25 cellular contexts compared by ENCODE assay signal in genomic region chr12:13945236-13945635, GRCh38. TPM values are rescaled to one million over a fixed set of nuclear protein-coding genes. Genes with fewer than 3 reads are reported as not detected.
"Had no signal": no experiment of that assay in that cellular context is flagged by ENCODE, and none has a peak within 500 bp of the region (broad histone marks: within the 10 kb centered on the region; RNA-seq: fewer than 3 reads in every experiment).

No MANE protein-coding gene starts in this region.

- H3K27me3 ChIP-seq: ovary, right atrium auricular region, right lobe of liver, tibial nerve, vagina had no signal

- DNase-seq: hippocampal formation; left cardiac atrium; lower lobe of right lung; mammary epithelial cell; mesenchymal stem cell; naive B cell; natural killer cell; ovary; right lobe of liver; stimulated activated CD4-positive, alpha-beta T cell treated with anti-CD3 and anti-CD28 coated beads, Interleukin-1b, Interleukin-23, amount 100 ng/mL, for 48 hours; stimulated activated CD4-positive, alpha-beta T cell treated with anti-CD3 and anti-CD28 coated beads, Interleukin-2, amount 100 ng/mL, for 48 hours; stimulated activated CD4-positive, alpha-beta T cell treated with anti-CD3 and anti-CD28 coated beads, Interleukin-4, amount 100 ng/mL, for 4 hours; stimulated activated CD8-positive, alpha-beta memory T cell treated with anti-CD3 and anti-CD28 coated beads, Interleukin-4, amount 100 ng/mL, for 48 hours; stimulated activated naive CD4-positive, alpha-beta T cell treated with Interleukin-2 at 50 U/mL for 16 hours; stimulated activated naive CD8-positive, alpha-beta T cell treated with anti-CD3 and anti-CD28 coated beads, Interleukin-15, amount 100 ng/mL, for 72 hours; substantia nigra had no signal

- H3K4me3 ChIP-seq: lower lobe of right lung, ovary, right atrium auricular region, right lobe of liver, smooth muscle cell, tibial nerve, vagina had no signal

- H3K4me1 ChIP-seq: lower lobe of right lung, right atrium auricular region, tibial nerve, vagina had no signal

- H3K36me3 ChIP-seq: lower lobe of right lung, ovary, right atrium auricular region, right lobe of liver, tibial nerve, vagina had no signal

- H3K4me2 ChIP-seq: smooth muscle cell had no signal

- H3K27ac ChIP-seq: lower lobe of right lung, ovary, right atrium auricular region, right lobe of liver, tibial nerve, vagina had no signal

- H3K9me3 ChIP-seq: lower lobe of right lung, ovary, right atrium auricular region, right lobe of liver, tibial nerve, vagina had no signal

- ATAC-seq: left cardiac atrium; left lobe of liver; lower lobe of right lung; right lobe of liver; stimulated activated memory B cell treated with anti-CD40 and anti-IgM and Interleukin-4, amounts not matched to agents 10 μg/mL and 1 μg/mL and 100 μg/mL, for 72 hours; stimulated activated naive CD8-positive, alpha-beta T cell treated with anti-CD3 and anti-CD28 coated beads, Interleukin-15, amount 100 ng/mL, for 72 hours had no signal

RNA-seq across cellular contexts. Expression of gene GRIN2B, which starts 36.2 kb away (rescaled TPM):
- total RNA-seq: left lobe of liver, natural killer cell, progenitor cell of endocrine pancreas, pulmonary artery endothelial cell, right atrium auricular region, right lobe of liver, smooth muscle cell had no signal
- polyA plus RNA-seq: keratinocyte, mammary epithelial cell, smooth muscle cell had no signal
